ENCODE assay signal across 1 cellular context in the genomic region with DNA sequence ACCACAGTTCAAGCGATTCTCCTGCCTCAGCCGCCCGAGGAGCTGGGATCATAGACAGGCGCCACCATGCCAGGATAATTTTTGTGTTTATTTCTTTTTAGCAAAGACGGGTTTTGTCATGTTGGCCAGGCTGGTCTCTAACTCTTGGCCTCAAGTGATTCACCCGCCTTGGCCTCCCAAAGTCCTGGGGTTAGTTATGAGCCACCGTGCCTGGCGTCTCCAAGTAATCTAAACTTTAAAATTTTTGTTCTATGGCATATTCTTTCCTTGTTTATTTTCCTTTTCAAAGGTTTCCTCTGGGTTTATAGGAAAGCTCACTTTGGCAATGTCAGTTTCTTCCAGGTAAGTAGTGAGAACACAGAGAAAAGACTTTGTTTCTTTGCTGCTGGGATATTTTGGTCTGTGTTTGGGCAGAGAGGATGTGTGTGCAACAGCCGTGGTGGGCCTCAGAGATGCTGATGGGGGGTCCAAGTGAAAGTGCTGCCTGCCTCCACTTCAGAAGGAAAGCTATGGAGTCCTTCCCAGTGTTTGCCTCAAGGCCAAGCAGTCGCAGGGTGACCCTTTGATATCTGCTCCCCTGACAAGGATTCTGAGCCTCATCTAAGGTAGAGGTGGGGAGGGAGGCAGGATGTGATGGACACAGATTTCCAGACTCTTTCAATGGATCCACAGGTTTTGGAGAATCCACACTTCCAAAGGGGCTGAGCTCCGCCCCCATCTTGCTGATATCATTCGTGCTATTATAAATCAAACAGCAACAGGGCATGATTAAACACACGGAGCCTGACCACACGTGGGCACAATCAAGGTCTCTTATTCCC.
TF ChIP-seq lines count a peak whose summit lies in the region.

No MANE protein-coding gene starts in this region.

TF ChIP-seq in H1, 55 proteins besides CTCF, POLR2A, EP300 and RAD21:
- TF ChIP-seq TAF1 (IDR thresholded peaks at IDR 0.05; ENCODE audit: low read depth, low read length) (no peak), TAF7 (optimal IDR thresholded peaks at IDR 0.05; ENCODE audit: borderline replicate concordance, low read depth, low read length) (no peak), HDAC6 (IDR thresholded peaks at IDR 0.05; ENCODE audit: low read depth, low read length) (no peak), NRF1 (IDR thresholded peaks at IDR 0.05; ENCODE audit: low read depth, low read length) (no peak), YY1 (IDR thresholded peaks at IDR 0.05; ENCODE audit: low read depth, low read length) (no peak), ZNF274 (IDR thresholded peaks at IDR 0.05; ENCODE audit: borderline replicate concordance, extremely low read depth, low read length) (no peak), EZH2 (IDR thresholded peaks at IDR 0.05; ENCODE audit: low read depth, low read length, severe bottlenecking) (no peak)
- TF ChIP-seq, protein P1, sequence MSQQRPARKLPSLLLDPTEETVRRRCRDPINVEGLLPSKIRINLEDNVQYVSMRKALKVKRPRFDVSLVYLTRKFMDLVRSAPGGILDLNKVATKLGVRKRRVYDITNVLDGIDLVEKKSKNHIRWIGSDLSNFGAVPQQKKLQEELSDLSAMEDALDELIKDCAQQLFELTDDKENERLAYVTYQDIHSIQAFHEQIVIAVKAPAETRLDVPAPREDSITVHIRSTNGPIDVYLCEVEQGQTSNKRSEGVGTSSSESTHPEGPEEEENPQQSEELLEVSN (IDR thresholded peaks at IDR 0.05), result no peak
